21 cellular contexts compared by ENCODE assay signal in the genomic region with DNA sequence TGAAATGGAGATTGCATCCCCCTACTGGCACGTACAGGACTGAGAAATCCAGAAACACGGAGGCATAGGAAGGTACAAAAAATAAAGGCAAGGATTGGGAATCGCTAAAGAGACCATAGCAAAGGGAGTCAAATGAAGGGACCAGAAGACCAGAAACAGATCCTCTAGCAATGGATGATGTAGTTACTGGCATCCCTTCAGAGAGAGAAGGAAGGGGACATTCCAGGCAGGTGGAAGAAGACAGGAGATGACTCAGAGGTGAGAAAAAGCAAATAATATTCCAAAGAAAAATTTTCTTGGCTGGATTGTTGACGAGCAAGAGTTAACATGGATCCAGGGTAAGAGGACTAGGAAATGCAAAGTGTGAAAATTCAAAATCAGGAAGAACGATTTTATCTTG.
DNase-seq lines count a peak whose midpoint lies in the region; ATAC-seq and TF ChIP-seq lines count a peak whose summit lies in the region.
"Had no signal": no experiment of that assay in that cellular context is flagged by ENCODE, and none has a peak within 500 bp of the region (broad histone marks: within the 10 kb centered on the region; RNA-seq: fewer than 3 reads in every experiment).

No MANE protein-coding gene starts in this region.

- CTCF ChIA-PET in mammary epithelial cell (lab: Charles Lee; ENCODE audit: low non-redundant PET): no interaction called here

- TF ChIP-seq CTCF in mammary epithelial cell (conservative IDR thresholded peaks at IDR 0.05 in 1 of 2, IDR thresholded peaks at IDR 0.05 in 1 of 2; ENCODE audit: extremely low read depth in 1 of 2, insufficient read depth in 1 of 2, low read depth in 1 of 2, low read length in 2 of 2) (no peak), nephron progenitor cell (IDR thresholded peaks at IDR 0.05) (no peak), tibial artery (IDR thresholded peaks at IDR 0.05) (no peak)

- dilution Hi-C loops in mammary epithelial cell (cut with HindIII; ENCODE audit: low sequenced_read_pairs): no loop called here

- H3K36me3 Mint-ChIP-seq in activated naive CD4-positive, alpha-beta T cell treated with anti-CD3 and anti-CD28 coated beads, Interleukin-2, amount 50 U/mL, for 72 hours: no peaks in the 10 kb centered on the region
- H3K36me3 Mint-ChIP-seq in nephron progenitor cell (ENCODE audit: low read depth): no peaks in the 10 kb centered on the region
- H3K36me3 Mint-ChIP-seq: CD4-positive, alpha-beta memory T cell had no signal

- no TSS peak for BruUV-seq in mammary epithelial cell (replicated peaks; lab: Mats Ljungman, UMichigan)

- 4% methylated on average over 2 of the region's 5 CpGs for WGBS in mammary epithelial cell (ENCODE audit: low coverage, missing lambda C conversion rate)

- in situ Hi-C loops in mammary epithelial cell (cut with MboI; ENCODE audit: low sequenced_read_pairs in 2 of 2): no loop called here

- peaks cover 6% of the 10 kb centered on the region for H3K27me3 Mint-ChIP-seq in nephron progenitor cell (ENCODE audit: low read depth, poor library complexity)

- H3K4me3 ChIP-seq in mammary epithelial cell (replicated peaks in 1 of 3; ENCODE audit: insufficient read depth in 1 of 3, low read depth in 2 of 3, low read length in 3 of 3) (no peak overlapping the region), tibial artery (no peak overlapping the region)
- H3K4me3 ChIP-seq: BLaER1 treated with 17β-estradiol and CSF1 and Interleukin-3, amounts not matched to agents 10 nM and 100 nM had no signal

- H4K20me1 ChIP-seq in mammary epithelial cell (ENCODE audit: insufficient read depth, low read length): no peaks in the 10 kb centered on the region
- H4K20me1 ChIP-seq: BLaER1 treated with 17β-estradiol and CSF1 and Interleukin-3, amounts not matched to agents 10 nM and 100 nM had no signal

- peaks cover 16% of the 10 kb centered on the region for H3K4me1 ChIP-seq in mammary epithelial cell (ENCODE audit: insufficient read depth, low read length)
- peaks cover 0 to 16% (median 7%) of the 10 kb centered on the region in 4 donors for H3K4me1 ChIP-seq in tibial artery

- no peaks in the 10 kb centered on the region for H3K9me3 Mint-ChIP-seq in activated naive CD4-positive, alpha-beta T cell treated with anti-CD3 and anti-CD28 coated beads, Interleukin-2, amount 50 U/mL, for 72 hours
- H3K9me3 Mint-ChIP-seq in nephron progenitor cell: no peaks in the 10 kb centered on the region
- H3K9me3 Mint-ChIP-seq: CD4-positive, alpha-beta memory T cell had no signal

- H3K36me3 ChIP-seq in mammary epithelial cell (ENCODE audit: insufficient read depth, low read length) (no peaks in the 10 kb centered on the region), tibial artery (no peaks in the 10 kb centered on the region)
- H3K36me3 ChIP-seq: BLaER1 treated with 17β-estradiol and CSF1 and Interleukin-3, amounts not matched to agents 10 nM and 100 nM had no signal

- H3K27ac ChIP-seq in mammary epithelial cell (ENCODE audit: insufficient read depth, low read depth, low read length) (no peak overlapping the region), tibial artery (peak overlapping the region; percentile 35 to 44)
- H3K27ac ChIP-seq: 22Rv1; BLaER1 treated with 17β-estradiol and CSF1 and Interleukin-3, amounts not matched to agents 10 nM and 100 nM had no signal

- no peaks in the 10 kb centered on the region for H3K9me3 ChIP-seq in mammary epithelial cell (replicated peaks; ENCODE audit: insufficient read depth, low read length)
- H3K9me3 ChIP-seq in tibial artery: no peaks in the 10 kb centered on the region
- H3K9me3 ChIP-seq: BLaER1 treated with 17β-estradiol and CSF1 and Interleukin-3, amounts not matched to agents 10 nM and 100 nM had no signal

- no peak for DNase-seq in activated naive CD4-positive, alpha-beta T cell treated with anti-CD3 and anti-CD28 coated beads, Interleukin-2, amount 50 U/mL, for 72 hours (ENCODE audit: low spot score in 2 of 2)
- DNase-seq in activated naive CD4-positive, alpha-beta T cell (lab: John Stamatoyannopoulos, UW): no peak
- DNase-seq in mammary epithelial cell: no peak
- no peak for DNase-seq in nephron progenitor cell
- no peak for DNase-seq in tibial artery
- DNase-seq in GM19238 (ENCODE audit: insufficient read length, low spot score): no peak
- DNase-seq in glomerular visceral epithelial cell (ENCODE audit: extremely low spot score): no peak
- DNase-seq: ACHN; CD4-positive, alpha-beta memory T cell; DND-41; GOT3; HCEC 1CT; NCI-H1092; NCI-H1436; NCI-H187 treated with DMSO at 0.1 percent for 48 hours; NCI-H2107; NCI-H510A treated with DMSO at 0.1 percent for 48 hours; NCI-H748 treated with DMSO at 0.1 percent for 48 hours had no signal

- no peak for ATAC-seq in activated naive CD4-positive, alpha-beta T cell treated with anti-CD3 and anti-CD28 coated beads, Interleukin-2, amount 50 U/mL, for 72 hours
- no peak for ATAC-seq in GM21717 (IDR thresholded peaks at IDR 0.05; ENCODE audit: unreplicated experiment)

- no peaks in the 10 kb centered on the region for H3K27me3 ChIP-seq in mammary epithelial cell (ENCODE audit: insufficient read depth, low read length)
- H3K27me3 ChIP-seq in tibial artery: no peaks in the 10 kb centered on the region
- H3K27me3 ChIP-seq: BLaER1 treated with 17β-estradiol and CSF1 and Interleukin-3, amounts not matched to agents 10 nM and 100 nM had no signal

- H3K79me2 ChIP-seq in mammary epithelial cell (ENCODE audit: insufficient read depth, low read length): no peaks in the 10 kb centered on the region

- H3K27ac Mint-ChIP-seq in activated naive CD4-positive, alpha-beta T cell treated with anti-CD3 and anti-CD28 coated beads, Interleukin-2, amount 50 U/mL, for 72 hours: peak overlapping the region; percentile 7 to 34
- peak overlapping the region; percentile 30 for H3K27ac Mint-ChIP-seq in nephron progenitor cell
- H3K27ac Mint-ChIP-seq: CD4-positive, alpha-beta memory T cell had no signal

- intact Hi-C loops in mammary epithelial cell (cut with micrococcal nuclease): no loop called here
- intact Hi-C loops in tibial artery (cut with DNase I; ENCODE audit: low total_unique reads): no loop called here

- H2AFZ ChIP-seq in mammary epithelial cell (ENCODE audit: low read depth, low read length): peak overlapping the region; percentile 59

- no peak overlapping the region for H3K9ac ChIP-seq in mammary epithelial cell (ENCODE audit: insufficient read depth, low read length)
- H3K9ac ChIP-seq: BLaER1 treated with 17β-estradiol and CSF1 and Interleukin-3, amounts not matched to agents 10 nM and 100 nM had no signal

- peaks cover 74% of the 10 kb centered on the region for H3K4me1 Mint-ChIP-seq in nephron progenitor cell
- H3K4me1 Mint-ChIP-seq: CD4-positive, alpha-beta memory T cell had no signal

- no peak overlapping the region for H3K4me3 Mint-ChIP-seq in nephron progenitor cell
- H3K4me3 Mint-ChIP-seq: CD4-positive, alpha-beta memory T cell had no signal

- H3K4me2 ChIP-seq in mammary epithelial cell (ENCODE audit: insufficient read depth, low read depth, low read length): no peak overlapping the region
